ENCODE assay signal across 14 cellular contexts in the genomic region with DNA sequence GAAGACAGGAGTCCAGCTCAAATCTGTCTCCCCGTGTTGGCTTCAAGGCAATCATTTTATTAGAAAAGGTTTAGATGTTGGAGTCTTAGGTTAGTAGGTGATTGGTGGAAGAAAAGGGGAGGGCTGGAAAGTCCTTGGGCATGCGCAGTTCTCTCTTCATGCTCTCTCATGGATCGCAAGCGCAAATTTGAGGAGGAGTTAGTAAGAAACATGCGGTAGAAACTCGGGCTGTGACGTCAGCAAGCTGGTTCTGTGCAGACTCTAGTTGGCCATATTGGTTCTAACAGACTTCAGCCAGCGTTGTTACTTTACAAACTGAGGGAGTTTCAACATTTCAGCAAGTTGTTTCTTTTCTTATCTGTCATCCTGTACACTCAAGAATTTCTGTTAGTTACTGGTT.
A peak's percentile ranks its signal among the peaks of the same experiment; 100 is the strongest.
DNase-seq lines count a peak whose midpoint lies in the region; ATAC-seq and TF ChIP-seq lines count a peak whose summit lies in the region.
"Had no signal": no experiment of that assay in that cellular context is flagged by ENCODE, and none has a peak within 500 bp of the region (broad histone marks: within the 10 kb centered on the region; RNA-seq: fewer than 3 reads in every experiment).

No MANE protein-coding gene starts in this region.

- TF ChIP-seq CTCF in H9 (conservative IDR thresholded peaks at IDR 0.05) (no peak), testis (IDR thresholded peaks at IDR 0.05) (no peak)

- no peak overlapping the region for H2AK5ac ChIP-seq in H9 (ENCODE audit: insufficient read length, low read length)

- WGBS in H9 (ENCODE audit: extremely low coverage, insufficient read length, low lambda C conversion rate), result no CpG with 5 or more reads among the region's 8 CpGs
- 31 to 46% methylated on average over 8 of the region's 8 CpGs for WGBS in testis, 2 donors

- H3K79me2 ChIP-seq in H9 (ENCODE audit: insufficient read depth, low read length), result no peaks in the 10 kb centered on the region

- H4K91ac ChIP-seq in H9 (ENCODE audit: insufficient read length, low read depth, low read length), result no peak overlapping the region

- H3K79me1 ChIP-seq in H9 (ENCODE audit: insufficient read depth, low read depth, low read length, poor library complexity, severe bottlenecking), result no peaks in the 10 kb centered on the region

- intact Hi-C loops in left cardiac atrium (cut with DNase I) (no loop called here), left ventricle myocardium superior (cut with micrococcal nuclease) (no loop called here), testis (cut with DNase I; ENCODE audit: low total_unique reads) (no loop called here)

- H3K27me3 Mint-ChIP-seq in H9 (ENCODE audit: low read depth), result peaks cover 8% of the 10 kb centered on the region

- no peak overlapping the region for H3K4me2 ChIP-seq in H9 (ENCODE audit: insufficient read depth, insufficient read length, low read length)

- H3K23ac ChIP-seq in H9 (ENCODE audit: insufficient read length, low read depth, low read length), result no peak overlapping the region

- H2BK120ac ChIP-seq in H9 (ENCODE audit: low read depth, low read length, poor library complexity, severe bottlenecking), result no peak overlapping the region

- H3K27ac Mint-ChIP-seq in H9, result no peak overlapping the region
- H3K27ac Mint-ChIP-seq: B cell; CD4-positive, alpha-beta T cell had no signal

- no peaks in the 10 kb centered on the region; the same call in 1 of the 2 replicates for H3K4me1 ChIP-seq in H9 (ENCODE audit: insufficient read depth, low read length)
- peaks cover 6% of the 10 kb centered on the region for H3K4me1 ChIP-seq in testis

- no peaks in the 10 kb centered on the region; a peak in 1 of 7 replicates for H3K36me3 Mint-ChIP-seq in H9 (ENCODE audit: insufficient read depth in 1 of 3, low read depth in 3 of 3)

- H4K20me1 ChIP-seq in H9 (ENCODE audit: control insufficient read depth, insufficient read depth, insufficient read length), result no peaks in the 10 kb centered on the region

- DNase-seq in left cardiac atrium (peak; percentile 63), left ventricle myocardium superior (no peak), H9 (peak; percentile 19), RPMI7951 (ENCODE audit: low read depth) (peak; percentile 30), testis (peak; percentile 92), ecto neural progenitor cell (ENCODE audit: low spot score) (no peak), T-helper 2 cell (no peak), NCI-H524 treated with DMSO at 0.1 percent for 48 hours (lab: John Stamatoyannopoulos, UW) (no peak)
- DNase-seq: C1 segment of cervical spinal cord; CD4-positive, alpha-beta T cell; DMS79; GM23248 had no signal

- H2BK5ac ChIP-seq in H9 (ENCODE audit: insufficient read length, low read length), result no peak overlapping the region

- peaks cover 0 to 3% of the 10 kb centered on the region in 2 experiments; a peak in 1 of 5 replicates for H3K9me3 Mint-ChIP-seq in H9
- H3K9me3 Mint-ChIP-seq: CD4-positive, alpha-beta T cell had no signal

- H3K27ac ChIP-seq in H9 (ENCODE audit: insufficient read length, low read depth, low read length), result no peak overlapping the region
- peak overlapping the region; percentile 72 to 83 for H3K27ac ChIP-seq in testis
- H3K27ac ChIP-seq: GM23248 had no signal

- H3K56ac ChIP-seq in H9 (ENCODE audit: insufficient read length, low read depth, low read length), result no peak overlapping the region

- H3K23me2 ChIP-seq in H9 (ENCODE audit: insufficient read length, low read depth, low read length, poor library complexity, severe bottlenecking), result no peaks in the 10 kb centered on the region

- H4K8ac ChIP-seq in H9 (replicated peaks; ENCODE audit: insufficient read length, low read depth, low read length), result no peak overlapping the region

- H3K9me3 ChIP-seq in H9 (ENCODE audit: control insufficient read depth, low read depth, low read length), result no peaks in the 10 kb centered on the region
- H3K9me3 ChIP-seq in testis, result no peaks in the 10 kb centered on the region

- H3K36me3 ChIP-seq in testis (ENCODE audit: low read depth, missing control alignments), result no peaks in the 10 kb centered on the region

- no peak for TF ChIP-seq POLR2A in testis (IDR thresholded peaks at IDR 0.05)

- no peak overlapping the region for H2BK15ac ChIP-seq in H9 (ENCODE audit: low read depth, low read length)

- H3T11ph ChIP-seq in H9 (ENCODE audit: low read length), result no peak overlapping the region

- H3K9ac ChIP-seq in H9 (ENCODE audit: extremely low read depth, insufficient read length, low read length), result no peak overlapping the region
- H3K9ac ChIP-seq: GM23248 had no signal

- no peak overlapping the region for H3K14ac ChIP-seq in H9 (ENCODE audit: insufficient read depth, low read length)

- no peak overlapping the region for H3K18ac ChIP-seq in H9 (ENCODE audit: insufficient read length, low read depth, low read length)

- no peak overlapping the region for H2BK12ac ChIP-seq in H9 (ENCODE audit: insufficient read length, low read depth, low read length)

- H2AFZ ChIP-seq in H9 (ENCODE audit: low read length), result no peak overlapping the region
- H2AFZ ChIP-seq: GM23248 had no signal

- H2BK20ac ChIP-seq in H9 (ENCODE audit: low read depth, low read length, poor library complexity, severe bottlenecking), result no peak overlapping the region

- H3K4me3 Mint-ChIP-seq in H9, result no peak overlapping the region
- H3K4me3 Mint-ChIP-seq: B cell; CD4-positive, alpha-beta T cell had no signal

- ATAC-seq in left cardiac atrium, result peak; percentile 47 to 65
- no peak for ATAC-seq in left ventricle myocardium superior
- ATAC-seq: GM12878 had no signal

- no peak overlapping the region for H3K4me3 ChIP-seq in testis
- H3K4me3 ChIP-seq: GM12878, GM23248 had no signal

- no peak overlapping the region for H3K4ac ChIP-seq in H9 (ENCODE audit: low read depth, low read length)

- H4K5ac ChIP-seq in H9 (ENCODE audit: insufficient read length, low read depth, low read length), result no peak overlapping the region

- H3K27me3 ChIP-seq in H9 (ENCODE audit: insufficient read depth, low read length), result no peaks in the 10 kb centered on the region; the same call in 1 of the 2 replicates
- no peaks in the 10 kb centered on the region for H3K27me3 ChIP-seq in testis

- peaks cover 26 to 28% of the 10 kb centered on the region in 2 experiments for H3K4me1 Mint-ChIP-seq in H9
- H3K4me1 Mint-ChIP-seq: B cell had no signal

Comparison
In these comparisons a context has a peak if more than half of its experiments do, and no peak if none do; other contexts are left out.
1. DNase-seq: peak in left cardiac atrium (single experiment), H9 (single experiment), RPMI7951 (single experiment) and testis (single experiment); none in left ventricle myocardium superior (single experiment), ecto neural progenitor cell (single experiment), T-helper 2 cell (0 of 5) and NCI-H524 treated with DMSO at 0.1 percent for 48 hours (single experiment).